ENCODE assay signal across 8 cellular contexts in genomic region chr19:35644987-35645679, GRCh38. TPM values are rescaled to one million over a fixed set of nuclear protein-coding genes. Genes with fewer than 3 reads are reported as not detected.
DNase-seq lines count a peak whose midpoint lies in the region; ATAC-seq and TF ChIP-seq lines count a peak whose summit lies in the region.

No MANE protein-coding gene starts in this region.

- peak overlapping the region; percentile 9; the same call in 1 of the 2 replicates for H2BK20ac ChIP-seq in IMR-90 (ENCODE audit: low read depth, low read length)

- CTCF ChIA-PET in IMR-90 (lab: Yijun Ruan, JAX), result no interaction called here

- H3K9me1 ChIP-seq in IMR-90 (ENCODE audit: insufficient read depth, low read length), result peaks cover 23% of the 10 kb centered on the region

- peak overlapping the region; percentile 98 for H2AFZ ChIP-seq in IMR-90 (replicated peaks; ENCODE audit: low read length, poor library complexity)

- H3K18ac ChIP-seq in IMR-90 (ENCODE audit: low read depth, low read length), result no peak overlapping the region

- H3K4me2 ChIP-seq in IMR-90 (ENCODE audit: low read depth, low read length), result peak overlapping the region; percentile 83

- H2AK9ac ChIP-seq in IMR-90 (replicated peaks; ENCODE audit: low read depth, low read length, poor library complexity), result peak overlapping the region; percentile 92

- H3K9me3 ChIP-seq in BE2C, result no peaks in the 10 kb centered on the region
- H3K9me3 ChIP-seq in IMR-90 (ENCODE audit: control insufficient read depth, insufficient read depth, low read length), result no peaks in the 10 kb centered on the region
- H3K9me3 ChIP-seq in RWPE2 (ENCODE audit: severe bottlenecking), result no peaks in the 10 kb centered on the region
- H3K9me3 ChIP-seq in ovary, result no peaks in the 10 kb centered on the region
- no peaks in the 10 kb centered on the region for H3K9me3 ChIP-seq in tibial artery

- H2AK5ac ChIP-seq in IMR-90 (ENCODE audit: low read depth, low read length), result peak overlapping the region; percentile 83

- H3K4ac ChIP-seq in IMR-90 (ENCODE audit: low read depth, low read length), result peak overlapping the region; percentile 45

- H3K23ac ChIP-seq in IMR-90 (ENCODE audit: low read depth, low read length), result peak overlapping the region; percentile 72; the same call in 1 of the 2 replicates

- peaks cover 9% of the 10 kb centered on the region for H4K20me1 ChIP-seq in IMR-90 (ENCODE audit: insufficient read depth, low read length)

- intact Hi-C loops in IMR-90 (cut with micrococcal nuclease), result loop anchor here (2.0 kb wide), 1 partner anchor 72 kb away; no protein-coding TSS in a partner anchor
- intact Hi-C loops in ovary (cut with DNase I), result no loop called here
- intact Hi-C loops in tibial artery (cut with DNase I; ENCODE audit: low total_unique reads), result loop anchor here (2.0 kb wide), 1 partner anchor 16 kb away; the partner anchor contains the start of gene RBM42

- peak overlapping the region; percentile 24; the same call in 1 of the 2 replicates for H3K14ac ChIP-seq in IMR-90 (replicated peaks; ENCODE audit: low read depth, low read length)

- H3K36me3 ChIP-seq in BE2C (peaks cover 2% of the 10 kb centered on the region; the same call in 1 of the 2 replicates), IMR-90 (ENCODE audit: control insufficient read depth, insufficient read depth, low read length) (no peaks in the 10 kb centered on the region), RWPE2 (ENCODE audit: low read depth) (peaks cover 8% of the 10 kb centered on the region), ovary (no peaks in the 10 kb centered on the region), tibial artery (peaks cover 0 to 4% (median 0%) of the 10 kb centered on the region in 3 donors)

- no peaks in the 10 kb centered on the region for H3K36me3 Mint-ChIP-seq in glutamatergic neuron (ENCODE audit: unreplicated experiment)

- H3K27me3 Mint-ChIP-seq in glutamatergic neuron (ENCODE audit: unreplicated experiment), result peaks cover 3% of the 10 kb centered on the region

- H3K4me3 Mint-ChIP-seq in glutamatergic neuron (ENCODE audit: unreplicated experiment), result peak overlapping the region; percentile 88

- no peak for TF ChIP-seq POLR2A in IMR-90 (IDR thresholded peaks at IDR 0.05; ENCODE audit: low read depth, low read length)
- TF ChIP-seq POLR2A in ovary (IDR thresholded peaks at IDR 0.05), result no peak

- peak overlapping the region; percentile 24; the same call in 1 of the 2 replicates for H4K91ac ChIP-seq in IMR-90 (ENCODE audit: insufficient read depth, low read depth, low read length)

- H4K8ac ChIP-seq in IMR-90 (ENCODE audit: low read depth in 2 of 2, low read length in 2 of 2), result peak overlapping the region; percentile 74 to 92; a peak in 3 of 4 replicates

- dilution Hi-C loops in IMR-90 (cut with HindIII; ENCODE audit: low sequenced_read_pairs, unreplicated experiment), result no loop called here

- H3K56ac ChIP-seq in IMR-90 (ENCODE audit: extremely low read depth, insufficient read depth, low read length), result no peak overlapping the region

- H3K27me3 ChIP-seq in BE2C (no peaks in the 10 kb centered on the region), IMR-90 (ENCODE audit: control insufficient read depth, insufficient read depth, low read length) (no peaks in the 10 kb centered on the region), RWPE2 (ENCODE audit: insufficient read depth, poor library complexity, severe bottlenecking) (no peaks in the 10 kb centered on the region), ovary (no peaks in the 10 kb centered on the region), tibial artery (no peaks in the 10 kb centered on the region)

- H3K9ac ChIP-seq in IMR-90 (ENCODE audit: low read depth, low read length), result peak overlapping the region; percentile 39; the same call in 1 of the 2 replicates

- BruUV-seq in IMR-90 (replicated peaks; lab: Mats Ljungman, UMichigan), result no TSS peak

- TF ChIP-seq CTCF in BE2C (IDR thresholded peaks at IDR 0.05; ENCODE audit: low read depth, low read length), result no peak
- TF ChIP-seq CTCF in IMR-90 (conservative IDR thresholded peaks at IDR 0.05; ENCODE audit: low read depth, low read length), result no peak
- no peak for TF ChIP-seq CTCF in RWPE2 (IDR thresholded peaks at IDR 0.05; ENCODE audit: poor library complexity, severe bottlenecking)
- TF ChIP-seq CTCF in glutamatergic neuron (IDR thresholded peaks at IDR 0.05; ENCODE audit: partially characterized antibody, unreplicated experiment), result no peak
- TF ChIP-seq CTCF in ovary (IDR thresholded peaks at IDR 0.05), result peak in 1 of 3 donors; percentile 16
- no peak for TF ChIP-seq CTCF in tibial artery (IDR thresholded peaks at IDR 0.05)

- H3K4me1 Mint-ChIP-seq in glutamatergic neuron (ENCODE audit: low read depth, unreplicated experiment), result peaks cover 2% of the 10 kb centered on the region

- peak overlapping the region; percentile 81 for H3K27ac Mint-ChIP-seq in glutamatergic neuron (ENCODE audit: unreplicated experiment)

- H3K4me3 ChIP-seq in BE2C (ENCODE audit: low read depth, low read length) (peak overlapping the region; percentile 51), IMR-90 (ENCODE audit: insufficient read depth, low read depth, low read length) (peak overlapping the region; percentile 67), RWPE2 (ENCODE audit: severe bottlenecking) (peak overlapping the region; percentile 48), ovary (peak overlapping the region; percentile 61), tibial artery (peak overlapping the region; percentile 59 to 73)

- ATAC-seq in IMR-90 (ENCODE audit: low read depth) (peak; percentile 39), RWPE2 (ENCODE audit: low read depth) (no peak), HG02588 (IDR thresholded peaks at IDR 0.05; ENCODE audit: unreplicated experiment) (no peak)

- peaks cover 7% of the 10 kb centered on the region; the same call in 1 of the 2 replicates for H3K4me1 ChIP-seq in BE2C
- peaks cover 11% of the 10 kb centered on the region for H3K4me1 ChIP-seq in IMR-90 (ENCODE audit: control insufficient read depth, insufficient read depth, low read length)
- H3K4me1 ChIP-seq in RWPE2 (ENCODE audit: insufficient read depth, poor library complexity, severe bottlenecking), result no peaks in the 10 kb centered on the region
- H3K4me1 ChIP-seq in ovary (ENCODE audit: insufficient read depth), result peaks cover 10% of the 10 kb centered on the region
- H3K4me1 ChIP-seq in tibial artery, result peaks cover 4 to 48% (median 37%) of the 10 kb centered on the region in 4 donors

- peaks cover 0 to 24% of the 10 kb centered on the region in 2 experiments; a peak in 2 of 4 replicates for H3K79me1 ChIP-seq in IMR-90 (ENCODE audit: low read depth in 1 of 2, low read length in 2 of 2)

- POLR2A ChIA-PET in IMR-90 (lab: Charles Lee; ENCODE audit: unreplicated experiment), result interaction anchor here (0.6 kb wide), 1 partner anchor 32 kb away, joined by 3 read pairs; the partner anchor contains the start of gene HAUS5

- peak; percentile 4 for TF ChIP-seq EP300 in ovary (IDR thresholded peaks at IDR 0.05)

- 18% methylated on average over 5 of the region's 20 CpGs; no CpG with 5 or more reads in 1 of the 2 experiments for WGBS in IMR-90 (ENCODE audit: extremely low coverage in 2 of 2, insufficient read length in 1 of 2), 2 experiments
- WGBS in ovary, 3 donors, result 11 to 14% (median 12%) methylated on average over 20 of the region's 20 CpGs

- peak overlapping the region; percentile 31 for H4K5ac ChIP-seq in IMR-90 (ENCODE audit: low read depth, low read length)

- peak overlapping the region; percentile 37 for H2BK5ac ChIP-seq in IMR-90 (ENCODE audit: low read depth, low read length, poor library complexity, severe bottlenecking)

- H3K27ac ChIP-seq in IMR-90 (ENCODE audit: insufficient read depth, low read length) (peak overlapping the region; percentile 38; the same call in 1 of the 2 replicates), RWPE2 (ENCODE audit: poor library complexity, severe bottlenecking) (peak overlapping the region; percentile 67), ovary (peak overlapping the region; percentile 43 to 81), tibial artery (peak overlapping the region; percentile 72 to 93)

- DNase-seq in BE2C (peak; percentile 83), IMR-90 (peak; percentile 16), RWPE2 (ENCODE audit: low spot score) (peak; percentile 84), glutamatergic neuron (peak; percentile 76), ovary (peak; percentile 90 to 94 (median 94)), tibial artery (peak; percentile 88 to 93)
- peak; percentile 42 for DNase-seq in activated gamma-delta T cell treated with anti-CD3 and anti-CD28 coated beads, Interleukin-2, amount 50 U/mL, for 16 hours (ENCODE audit: low read depth)

- TF ChIP-seq RAD21 in IMR-90 (IDR thresholded peaks at IDR 0.05; ENCODE audit: low read length), result no peak

- H2BK15ac ChIP-seq in IMR-90 (ENCODE audit: low read depth, low read length), result peak overlapping the region; percentile 44; the same call in 1 of the 3 replicates

- peak overlapping the region; percentile 64 for H2BK120ac ChIP-seq in IMR-90 (ENCODE audit: low read depth, low read length)

- in situ Hi-C loops in IMR-90 (cut with MboI; ENCODE audit: low sequenced_read_pairs), result no loop called here

- peaks cover 2% of the 10 kb centered on the region for H3K9me3 Mint-ChIP-seq in glutamatergic neuron (ENCODE audit: unreplicated experiment)

RNA-seq across cellular contexts. Expression of gene COX6B1, which starts 3.0 kb away (rescaled TPM):
- 767 TPM for polyA plus RNA-seq in BE2C (2012; ENCODE audit: insufficient read depth, insufficient read length, low read depth)
- total RNA-seq in IMR-90 (2012; rRNA removed), result 913 and 983 TPM in 2 replicates
- polyA plus RNA-seq in IMR-90 (2012; rRNA removed), result 824 and 914 TPM in 2 replicates
- 756 and 891 TPM in 2 replicates for polyA plus RNA-seq in IMR-90 (2012; cell fraction: cytosol; rRNA removed)
- polyA plus RNA-seq in IMR-90 (2012; cell fraction: nucleus; rRNA removed; ENCODE audit: low replicate concordance), result 189 and 249 TPM in 2 replicates
- 448 TPM for total RNA-seq in glutamatergic neuron (ENCODE audit: unreplicated experiment)
- total RNA-seq in ovary, result 100 to 1,000 TPM; 181 to 320 (median 243) TPM
- polyA plus RNA-seq in ovary, result 100 to 1,000 TPM; 466 to 601 TPM

RNA-seq across cellular contexts. Expression of gene ETV2, which starts 3.6 kb away (rescaled TPM):
- polyA plus RNA-seq in BE2C (2012; ENCODE audit: insufficient read depth, insufficient read length, low read depth), result 0.94 TPM
- 0.28 TPM in 1 of 2 replicates, not detected in the other for total RNA-seq in IMR-90 (2012; rRNA removed)
- 1.2 and 1.4 TPM in 2 replicates for polyA plus RNA-seq in IMR-90 (2012; rRNA removed)
- polyA plus RNA-seq in IMR-90 (2012; cell fraction: cytosol; rRNA removed), result 1.2 and 1.8 TPM in 2 replicates
- polyA plus RNA-seq in IMR-90 (2012; cell fraction: nucleus; rRNA removed; ENCODE audit: low replicate concordance), result 0.64 and 1.3 TPM in 2 replicates
- total RNA-seq in glutamatergic neuron (ENCODE audit: unreplicated experiment), result 1.3 TPM
- 1 to 10 TPM in 5 of 7 donors, under 1 TPM in 2; 0.79 to 2.5 (median 1.4) TPM for total RNA-seq in ovary
- polyA plus RNA-seq in ovary, result 1 to 10 TPM in 1 of 2 donors, not detected in 1; 1.9 TPM

RNA-seq across cellular contexts. Expression of gene RBM42, which starts 16.3 kb away (rescaled TPM):
- 220 TPM for polyA plus RNA-seq in BE2C (2012; ENCODE audit: insufficient read depth, insufficient read length, low read depth)
- 19.0 and 20.6 TPM in 2 replicates for total RNA-seq in IMR-90 (2012; rRNA removed)
- polyA plus RNA-seq in IMR-90 (2012; rRNA removed), result 41.5 and 53.9 TPM in 2 replicates
- 95.1 and 95.9 TPM in 2 replicates for polyA plus RNA-seq in IMR-90 (2012; cell fraction: cytosol; rRNA removed)
- 33.8 and 61.0 TPM in 2 replicates for polyA plus RNA-seq in IMR-90 (2012; cell fraction: nucleus; rRNA removed; ENCODE audit: low replicate concordance)
- 78.7 TPM for total RNA-seq in glutamatergic neuron (ENCODE audit: unreplicated experiment)
- total RNA-seq in ovary, result 10 to 100 TPM; 43.0 to 90.4 (median 78.1) TPM
- 10 to 100 TPM in 1 of 2 donors, 1 to 10 TPM in 1; 6.1 to 68.0 TPM for polyA plus RNA-seq in ovary

RNA-seq across cellular contexts. Expression of gene UPK1A, which starts 21.2 kb away (rescaled TPM):
- not detected for polyA plus RNA-seq in BE2C (2012; ENCODE audit: insufficient read depth, insufficient read length, low read depth)
- not detected in 2 replicates for total RNA-seq in IMR-90 (2012; rRNA removed)
- polyA plus RNA-seq in IMR-90 (2012; rRNA removed), result 0.20 and 0.21 TPM in 2 replicates
- polyA plus RNA-seq in IMR-90 (2012; cell fraction: cytosol; rRNA removed), result 0.14 TPM in 1 of 2 replicates, not detected in the other
- 0.14 and 0.18 TPM in 2 replicates for polyA plus RNA-seq in IMR-90 (2012; cell fraction: nucleus; rRNA removed; ENCODE audit: low replicate concordance)
- not detected for total RNA-seq in glutamatergic neuron (ENCODE audit: unreplicated experiment)
- total RNA-seq in ovary, result not detected
- under 1 TPM; 0.06 to 0.20 TPM for polyA plus RNA-seq in ovary

RNA-seq across cellular contexts. Expression of gene HAUS5, which starts 32.6 kb away (rescaled TPM):
- 24.5 TPM for polyA plus RNA-seq in BE2C (2012; ENCODE audit: insufficient read depth, insufficient read length, low read depth)
- 3.1 and 3.4 TPM in 2 replicates for total RNA-seq in IMR-90 (2012; rRNA removed)
- 6.2 and 6.4 TPM in 2 replicates for polyA plus RNA-seq in IMR-90 (2012; rRNA removed)
- 3.7 and 4.9 TPM in 2 replicates for polyA plus RNA-seq in IMR-90 (2012; cell fraction: cytosol; rRNA removed)
- 29.0 and 61.8 TPM in 2 replicates for polyA plus RNA-seq in IMR-90 (2012; cell fraction: nucleus; rRNA removed; ENCODE audit: low replicate concordance)
- 15.9 TPM for total RNA-seq in glutamatergic neuron (ENCODE audit: unreplicated experiment)
- total RNA-seq in ovary, result 10 to 100 TPM; 10.6 to 24.5 (median 19.5) TPM
- 10 to 100 TPM in 1 of 2 donors, 1 to 10 TPM in 1; 8.8 to 14.8 TPM for polyA plus RNA-seq in ovary

Comparison
In these comparisons a context has a peak if more than half of its experiments do, and no peak if none do; other contexts are left out.
1. DNase-seq: peak in every context shown above with its lines; median percentile 94 in ovary; 90 in tibial artery; 84 in RWPE2; 83 in BE2C; 76 in glutamatergic neuron; 42 in activated gamma-delta T cell treated with anti-CD3 and anti-CD28 coated beads, Interleukin-2, amount 50 U/mL, for 16 hours; 16 in IMR-90.
2. intact Hi-C loops: an anchor here in IMR-90 (2.0 kb wide) and tibial artery (2.0 kb wide); none called in ovary.